In genomic region chr1:200336111-200336845, GRCh38 we compare ENCODE assay signal across 13 cellular contexts.
DNase-seq lines count a peak whose midpoint lies in the region; ATAC-seq and TF ChIP-seq lines count a peak whose summit lies in the region.
"Had no signal": no experiment of that assay in that cellular context is flagged by ENCODE, and none has a peak within 500 bp of the region (broad histone marks: within the 10 kb centered on the region; RNA-seq: fewer than 3 reads in every experiment).

No MANE protein-coding gene starts in this region.

- H4K20me1 ChIP-seq in OCI-LY7 (ENCODE audit: insufficient read depth, low read length), result no peaks in the 10 kb centered on the region

- intact Hi-C loops in OCI-LY7 (cut with micrococcal nuclease; ENCODE audit: unreplicated experiment), result loop anchor here (2.0 to 5.0 kb wide), 2 partner anchors 43 to 71 kb away; no protein-coding TSS in a partner anchor

- POLR2A ChIA-PET in OCI-LY7 (lab: Charles Lee), result interaction anchor here (0.6 to 1.3 kb wide), 2 partner anchors 45 to 368 kb away, joined by 3 read pairs; no protein-coding TSS in a partner anchor

- H3K9me3 ChIP-seq in OCI-LY7 (ENCODE audit: low read length) (no peaks in the 10 kb centered on the region), endodermal cell (ENCODE audit: control insufficient read depth, low read length) (no peaks in the 10 kb centered on the region)
- H3K9me3 ChIP-seq: suprapubic skin had no signal

- ATAC-seq in omental fat pad (ENCODE audit: low FRiP score), result peak; percentile 44
- ATAC-seq in GM18868 (IDR thresholded peaks at IDR 0.05; ENCODE audit: unreplicated experiment), result no peak
- ATAC-seq in activated naive CD4-positive, alpha-beta T cell treated with anti-CD3 and anti-CD28 coated beads, Interleukin-2, amount 50 U/mL, for 72 hours, result no peak
- no peak for ATAC-seq in GM18502 (IDR thresholded peaks at IDR 0.05; ENCODE audit: poor library complexity, unreplicated experiment)

- no peak overlapping the region for H3K4me3 ChIP-seq in OCI-LY7 (ENCODE audit: low read depth, low read length, poor library complexity, severe bottlenecking)
- no peak overlapping the region for H3K4me3 ChIP-seq in endodermal cell (ENCODE audit: low read length)
- H3K4me3 ChIP-seq: suprapubic skin had no signal

- CTCF ChIA-PET in OCI-LY7 (lab: Charles Lee; ENCODE audit: unreplicated experiment), result interaction anchor here (0.6 kb wide), 1 partner anchor 57 kb away, joined by 3 read pairs; no protein-coding TSS in a partner anchor

- peak overlapping the region; percentile 69 for H3K27ac Mint-ChIP-seq in endodermal cell
- peak overlapping the region in 1 of 2 donors; percentile 44 for H3K27ac Mint-ChIP-seq in activated naive CD4-positive, alpha-beta T cell treated with anti-CD3 and anti-CD28 coated beads, Interleukin-2, amount 50 U/mL, for 72 hours
- H3K27ac Mint-ChIP-seq: brain had no signal

- H3K27me3 Mint-ChIP-seq in endodermal cell (ENCODE audit: insufficient read depth), result no peaks in the 10 kb centered on the region

- no peaks in the 10 kb centered on the region for H3K9me2 ChIP-seq in OCI-LY7 (ENCODE audit: insufficient read depth, low read length)

- peaks cover 33% of the 10 kb centered on the region for H3K4me1 ChIP-seq in OCI-LY7 (ENCODE audit: insufficient read depth, low read length, poor library complexity, severe bottlenecking)
- peaks cover 16% of the 10 kb centered on the region for H3K4me1 ChIP-seq in endodermal cell (ENCODE audit: control insufficient read depth, insufficient read depth, low read length)
- H3K4me1 ChIP-seq: suprapubic skin had no signal

- no peaks in the 10 kb centered on the region for H3K36me3 ChIP-seq in OCI-LY7 (ENCODE audit: insufficient read depth, low read length)
- H3K36me3 ChIP-seq in endodermal cell (ENCODE audit: control insufficient read depth, insufficient read depth, low read length), result no peaks in the 10 kb centered on the region
- H3K36me3 ChIP-seq: suprapubic skin had no signal

- no peaks in the 10 kb centered on the region for H3K79me2 ChIP-seq in OCI-LY7 (ENCODE audit: insufficient read depth, low read depth, low read length)

- no TSS peak for BruUV-seq in OCI-LY7 (replicated peaks; lab: Mats Ljungman, UMichigan)

- DNase-seq in ELR (ENCODE audit: low read depth) (peak; percentile 88), OCI-LY7 (ENCODE audit: low spot score) (no peak), endodermal cell (peak; percentile 8), omental fat pad (ENCODE audit: low spot score) (no peak)
- no peak for DNase-seq in activated naive CD4-positive, alpha-beta T cell (lab: John Stamatoyannopoulos, UW)
- no peak for DNase-seq in activated naive CD4-positive, alpha-beta T cell treated with anti-CD3 and anti-CD28 coated beads, Interleukin-2, amount 50 U/mL, for 72 hours (ENCODE audit: low spot score in 2 of 2)
- DNase-seq: DMS153, NCI-H510A, posterior cingulate gyrus had no signal

- H2AFZ ChIP-seq in OCI-LY7 (ENCODE audit: low read length), result peak overlapping the region; percentile 76; the same call in 1 of the 2 replicates

- no peaks in the 10 kb centered on the region for H3K27me3 ChIP-seq in endodermal cell (ENCODE audit: control insufficient read depth, insufficient read depth, low read length, poor library complexity, severe bottlenecking)
- H3K27me3 ChIP-seq: suprapubic skin had no signal

- no peaks in the 10 kb centered on the region for H3K9me3 Mint-ChIP-seq in endodermal cell
- no peaks in the 10 kb centered on the region for H3K9me3 Mint-ChIP-seq in activated naive CD4-positive, alpha-beta T cell treated with anti-CD3 and anti-CD28 coated beads, Interleukin-2, amount 50 U/mL, for 72 hours

- H3K4me2 ChIP-seq in OCI-LY7 (ENCODE audit: low read length), result peak overlapping the region; percentile 59; the same call in 1 of the 2 replicates

- WGBS in endodermal cell (ENCODE audit: insufficient coverage in 1 of 2, insufficient read length in 1 of 2), 2 experiments, result 88 to 100% methylated on average over 2 to 4 of the region's 4 CpGs

- H3K9ac ChIP-seq in endodermal cell (ENCODE audit: extremely low read depth, low read length, poor library complexity, severe bottlenecking), result peak overlapping the region; percentile 13

- TF ChIP-seq CTCF in OCI-LY7 (conservative IDR thresholded peaks at IDR 0.05; ENCODE audit: low read length), result no peak
- TF ChIP-seq CTCF in endodermal cell (conservative IDR thresholded peaks at IDR 0.05), result no peak
- no peak for TF ChIP-seq CTCF in omental fat pad (IDR thresholded peaks at IDR 0.05)

- H3K4me3 Mint-ChIP-seq in endodermal cell, result no peak overlapping the region
- H3K4me3 Mint-ChIP-seq: brain had no signal

- H3K4me1 Mint-ChIP-seq in endodermal cell, result peaks cover 41% of the 10 kb centered on the region

- H3K27ac ChIP-seq in OCI-LY7 (ENCODE audit: low read depth, low read length, poor library complexity, severe bottlenecking) (no peak overlapping the region), endodermal cell (ENCODE audit: low read depth, low read length) (no peak overlapping the region)
- H3K27ac ChIP-seq: suprapubic skin had no signal

- H3K36me3 Mint-ChIP-seq in endodermal cell (ENCODE audit: low read depth), result peaks cover 4% of the 10 kb centered on the region
- H3K36me3 Mint-ChIP-seq in activated naive CD4-positive, alpha-beta T cell treated with anti-CD3 and anti-CD28 coated beads, Interleukin-2, amount 50 U/mL, for 72 hours, result no peaks in the 10 kb centered on the region
- H3K36me3 Mint-ChIP-seq: brain had no signal

Comparison
In these comparisons a context has a peak if more than half of its experiments do, and no peak if none do; other contexts are left out.
1. DNase-seq: peak in ELR (single experiment) and endodermal cell (single experiment); none in OCI-LY7 (single experiment), omental fat pad (single experiment), activated naive CD4-positive, alpha-beta T cell (0 of 4) and activated naive CD4-positive, alpha-beta T cell treated with anti-CD3 and anti-CD28 coated beads, Interleukin-2, amount 50 U/mL, for 72 hours (0 of 2).